Comparison of ENCODE assay signal across 21 cellular contexts in the genomic region with DNA sequence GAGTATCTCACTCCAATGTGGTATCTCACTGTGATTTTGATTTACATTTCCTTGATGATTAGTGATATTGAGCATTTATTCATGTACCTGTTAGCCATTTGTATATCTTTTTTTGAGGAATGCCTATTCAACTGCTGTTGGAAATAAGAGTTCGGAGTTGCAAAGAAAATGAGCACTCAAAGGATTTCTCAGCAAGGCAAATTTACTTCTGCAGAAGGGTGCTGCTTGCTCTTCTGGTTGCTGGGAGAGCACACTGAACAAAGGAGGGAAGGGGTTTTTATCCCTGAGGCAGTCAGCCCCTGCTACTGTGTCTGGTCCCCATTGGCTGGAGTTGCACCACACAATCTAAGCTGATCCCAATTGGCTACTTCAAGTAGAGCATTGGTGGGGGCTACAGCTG.
"Had no signal": no experiment of that assay in that cellular context is flagged by ENCODE, and none has a peak within 500 bp of the region (broad histone marks: within the 10 kb centered on the region; RNA-seq: fewer than 3 reads in every experiment).

No MANE protein-coding gene starts in this region.

- ATAC-seq: T-cell had no signal

- H3K9ac ChIP-seq: SK-N-SH had no signal

- DNase-seq: KBM-7, MM.1S, NCI-H1092 treated with DMSO at 0.1 percent for 48 hours, NCI-H1436, NCI-H187, NCI-H2029, NCI-H2081 treated with DMSO at 0.1 percent for 48 hours, NCI-H2171, NCI-H226, NCI-H446, NCI-H510A, NCI-H524 treated with DMSO at 0.1 percent for 48 hours, NCI-H69, NCI-H774, SHP77, SK-N-SH, SW 1271, T-cell had no signal

- H3K4me2 ChIP-seq: SK-N-SH had no signal

- H3K27ac ChIP-seq: HL-60, RWPE1 had no signal

- FAIRE-seq: RCC 7860 had no signal
